8 cellular contexts compared by ENCODE assay signal in the genomic region with DNA sequence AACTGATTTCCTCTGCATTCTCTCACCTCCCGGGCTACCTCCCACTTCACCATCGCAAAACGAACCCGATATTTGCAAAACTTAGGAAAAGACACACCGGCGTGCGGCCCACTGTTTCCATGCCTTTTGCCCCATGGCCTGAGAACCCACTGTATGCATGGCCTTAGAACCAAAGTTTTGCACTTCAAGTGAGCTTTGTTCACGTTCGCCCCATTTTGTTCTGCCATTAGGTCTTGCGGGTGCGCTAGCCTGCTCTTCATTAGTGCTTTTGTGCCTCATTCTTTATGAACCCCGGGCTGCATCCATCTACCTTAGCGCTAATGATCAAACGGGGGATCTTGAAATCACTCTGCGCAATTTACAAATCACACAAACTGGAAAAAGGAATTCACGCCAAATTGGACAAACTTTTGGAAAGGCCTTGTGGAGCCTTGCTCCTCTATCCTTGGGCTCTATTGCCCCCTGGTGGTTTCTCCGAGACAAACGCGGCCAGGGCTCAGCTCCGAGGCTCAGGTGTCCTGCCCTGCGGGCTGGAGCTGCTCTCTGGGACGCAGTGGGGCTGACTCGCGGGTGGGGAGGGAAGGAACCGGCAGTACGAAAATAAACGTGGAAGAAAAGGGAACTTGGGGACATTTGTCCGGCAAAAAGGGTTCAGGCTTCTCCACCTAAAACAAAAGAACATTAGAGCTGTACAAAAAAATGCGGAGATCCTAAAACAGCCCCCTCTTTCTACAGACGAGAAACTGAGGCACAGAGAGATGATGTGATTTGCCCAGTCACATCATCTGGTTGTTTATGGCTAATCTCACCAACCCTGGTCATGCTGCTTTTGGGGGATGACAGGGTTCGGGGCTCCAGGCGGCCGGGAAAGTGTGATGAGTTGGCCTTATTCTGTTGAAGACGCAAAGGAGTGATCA.
DNase-seq lines count a peak whose midpoint lies in the region; ATAC-seq and TF ChIP-seq lines count a peak whose summit lies in the region.

No MANE protein-coding gene starts in this region.

- H3K79me2 ChIP-seq in MM.1S (ENCODE audit: low read length), result no peaks in the 10 kb centered on the region

- TF ChIP-seq CTCF in MM.1S (IDR thresholded peaks at IDR 0.05; ENCODE audit: low read length), result peak; percentile 93
- TF ChIP-seq CTCF in adrenal gland (IDR thresholded peaks at IDR 0.05), result peak; percentile 74 to 94 (median 88)
- peak; percentile 83 for TF ChIP-seq CTCF in left ventricle myocardium inferior (IDR thresholded peaks at IDR 0.05; ENCODE audit: borderline replicate concordance)

- H3K4me2 ChIP-seq in MM.1S (ENCODE audit: low read depth, low read length), result peak overlapping the region; percentile 94

- peak overlapping the region; percentile 34; the same call in 1 of the 2 replicates for H3K9ac ChIP-seq in MM.1S (ENCODE audit: low read length)
- no peak overlapping the region for H3K9ac ChIP-seq in SK-N-MC (ENCODE audit: insufficient read length)

- TF ChIP-seq POLR2A in adrenal gland (IDR thresholded peaks at IDR 0.05), result no peak

- 42 to 45% (median 44%) methylated on average over 34 of the region's 34 CpGs for WGBS in adrenal gland, 4 donors

- intact Hi-C loops in adrenal gland (cut with DNase I), result loop anchor here (5.0 to 10.0 kb wide), 3 partner anchors 284 to 597 kb away; no protein-coding TSS in a partner anchor
- intact Hi-C loops in left ventricle myocardium inferior (cut with micrococcal nuclease), result loop anchor here (5.0 to 10.0 kb wide), 3 partner anchors 284 to 589 kb away; no protein-coding TSS in a partner anchor
- intact Hi-C loops in posterior vena cava (cut with DNase I), result loop anchor here (5.0 to 10.0 kb wide), 4 partner anchors 284 to 1313 kb away; a partner anchor contains a TSS

- H3K36me3 ChIP-seq in MM.1S (replicated peaks; ENCODE audit: insufficient read depth, low read length) (no peaks in the 10 kb centered on the region), SK-N-MC (ENCODE audit: insufficient read depth, low read length) (no peaks in the 10 kb centered on the region), adrenal gland (replicated peaks in 1 of 2) (no peaks in the 10 kb centered on the region), left ventricle myocardium inferior (no peaks in the 10 kb centered on the region)

- H4K20me1 ChIP-seq in MM.1S (ENCODE audit: insufficient read depth, low read length), result no peaks in the 10 kb centered on the region

- ATAC-seq in GM21390 (IDR thresholded peaks at IDR 0.05; ENCODE audit: unreplicated experiment) (peak; percentile 56), HG03378 (IDR thresholded peaks at IDR 0.05; ENCODE audit: unreplicated experiment) (no peak)

- peak; percentile 65 for DNase-seq in COLO829 (ENCODE audit: low spot score)
- peak; percentile 80 for DNase-seq in MM.1S
- DNase-seq in SK-N-MC (ENCODE audit: low read depth, low spot score), result peak; percentile 20
- DNase-seq in adrenal gland, result peak; percentile 77 to 94 (median 83)
- peak; percentile 79 for DNase-seq in left ventricle myocardium inferior
- peak; percentile 93 for DNase-seq in posterior vena cava (ENCODE audit: low spot score)

- peak overlapping the region; percentile 66 for H2AFZ ChIP-seq in MM.1S (ENCODE audit: low read length)

- H3K27ac ChIP-seq in MM.1S (ENCODE audit: low read length), result no peak overlapping the region
- H3K27ac ChIP-seq in SK-N-MC, result no peak overlapping the region
- peak overlapping the region in 3 of 5 donors; percentile 41 to 74 (median 48) for H3K27ac ChIP-seq in adrenal gland
- H3K27ac ChIP-seq in left ventricle myocardium inferior (replicated peaks), result peak overlapping the region; percentile 86

- no peaks in the 10 kb centered on the region for H3K9me3 ChIP-seq in MM.1S (replicated peaks; ENCODE audit: insufficient read depth, low read length)
- no peaks in the 10 kb centered on the region for H3K9me3 ChIP-seq in SK-N-MC (ENCODE audit: low read depth, low read length)
- no peaks in the 10 kb centered on the region for H3K9me3 ChIP-seq in adrenal gland (replicated peaks in 1 of 3)
- no peaks in the 10 kb centered on the region for H3K9me3 ChIP-seq in left ventricle myocardium inferior (replicated peaks)

- H3K9me2 ChIP-seq in MM.1S (replicated peaks; ENCODE audit: insufficient read depth, low read length), result no peaks in the 10 kb centered on the region

- H3K4me1 ChIP-seq in MM.1S (ENCODE audit: low read length) (peaks cover 4% of the 10 kb centered on the region; the same call in 1 of the 2 replicates), adrenal gland (replicated peaks in 1 of 2) (peaks cover 10 to 45% of the 10 kb centered on the region in 2 donors), left ventricle myocardium inferior (peaks cover 54% of the 10 kb centered on the region)

- peaks cover 42% of the 10 kb centered on the region for H3K27me3 ChIP-seq in MM.1S (replicated peaks; ENCODE audit: insufficient read depth, low read length)
- H3K27me3 ChIP-seq in adrenal gland, result peaks cover 43% of the 10 kb centered on the region
- H3K27me3 ChIP-seq in left ventricle myocardium inferior (ENCODE audit: low read depth), result peaks cover 73% of the 10 kb centered on the region

- peak overlapping the region; percentile 59 for H3K4me3 ChIP-seq in MM.1S (ENCODE audit: low read length)
- H3K4me3 ChIP-seq in SK-N-MC, result no peak overlapping the region
- peak overlapping the region in 1 of 4 donors; percentile 42 for H3K4me3 ChIP-seq in adrenal gland
- H3K4me3 ChIP-seq in left ventricle myocardium inferior, result peak overlapping the region; percentile 43

- peaks cover 7% of the 10 kb centered on the region; the same call in 1 of the 2 replicates for H3F3A ChIP-seq in MM.1S (ENCODE audit: insufficient read depth, low read length)

Comparison
In these comparisons a context has a peak if more than half of its experiments do, and no peak if none do; other contexts are left out.
1. DNase-seq: peak in every context shown above with its lines; median percentile 93 in posterior vena cava; 83 in adrenal gland; 80 in MM.1S; 79 in left ventricle myocardium inferior; 65 in COLO829; 20 in SK-N-MC.
2. H3K27ac ChIP-seq: peak in adrenal gland (3 of 5) and left ventricle myocardium inferior (single experiment); none in MM.1S (single experiment) and SK-N-MC (single experiment).
3. Peak in every context shown above with its lines, with median percentiles within 50 percentile points of each other: CTCF ChIP-seq.